ENCODE assay signal across 9 cellular contexts in the genomic region with DNA sequence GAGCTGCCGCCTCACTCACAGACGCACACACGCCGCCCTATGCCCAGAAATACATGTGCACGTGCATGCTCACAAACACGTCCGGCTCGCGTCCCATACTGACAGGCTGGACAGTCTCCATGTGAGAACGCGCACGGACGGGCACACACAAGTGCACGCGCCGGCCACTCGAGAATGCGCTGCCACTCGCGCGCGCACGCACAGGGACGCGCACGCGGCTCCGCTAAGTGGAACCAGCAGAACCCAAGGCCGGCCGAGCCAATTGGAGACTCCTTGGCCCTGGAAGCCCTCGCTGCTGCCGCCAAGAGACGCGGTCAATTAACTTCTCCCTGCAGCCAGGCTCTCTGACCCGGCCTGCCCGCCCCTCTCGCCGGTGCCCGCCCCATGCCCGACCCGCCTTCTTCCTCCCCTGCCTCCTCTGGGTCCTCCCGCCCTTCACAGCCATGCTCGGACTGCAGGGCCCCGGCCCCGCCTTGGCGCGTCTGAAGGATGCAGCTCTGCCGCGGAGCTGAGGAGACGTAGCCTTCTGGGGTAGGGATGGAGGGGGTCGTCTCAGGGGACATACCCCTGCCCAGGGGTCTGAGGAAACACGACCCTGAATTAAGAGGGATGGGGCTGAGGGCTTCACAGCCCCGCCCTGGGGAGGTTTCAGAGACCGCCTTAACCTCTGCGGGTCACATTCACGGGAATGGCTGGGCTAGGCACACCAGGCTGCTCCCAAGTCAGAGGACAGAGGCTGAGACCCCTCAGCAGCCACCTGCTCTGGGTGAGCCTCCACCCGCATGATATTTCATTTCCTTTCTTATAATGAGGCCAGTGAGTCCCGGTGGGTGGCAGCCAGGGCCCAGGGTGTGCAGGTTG. TPM values are rescaled to one million over a fixed set of nuclear protein-coding genes. Genes with fewer than 3 reads are reported as not detected.
DNase-seq lines count a peak whose midpoint lies in the region; TF ChIP-seq lines count a peak whose summit lies in the region.
"Had no signal": no experiment of that assay in that cellular context is flagged by ENCODE, and none has a peak within 500 bp of the region (broad histone marks: within the 10 kb centered on the region; RNA-seq: fewer than 3 reads in every experiment).

No MANE protein-coding gene starts in this region.

- no peaks in the 10 kb centered on the region for H3K9me3 ChIP-seq in WERI-Rb-1 (ENCODE audit: severe bottlenecking)
- H3K9me3 ChIP-seq in mucosa of stomach (ENCODE audit: control insufficient read depth, low read length) = no peaks in the 10 kb centered on the region

- no peak for TF ChIP-seq CTCF in WERI-Rb-1 (IDR thresholded peaks at IDR 0.05; ENCODE audit: low read depth, low read length)

- H3K27me3 ChIP-seq in WERI-Rb-1 (ENCODE audit: insufficient read depth, low read depth, severe bottlenecking) (no peaks in the 10 kb centered on the region), mucosa of stomach (ENCODE audit: control insufficient read depth, insufficient read depth, low read length) (peaks cover 35% of the 10 kb centered on the region)

- DNase-seq in COR-L47 (lab: John Stamatoyannopoulos, UW) (peak; percentile 20), HuH-7 (ENCODE audit: low spot score) (peak; percentile 54), WERI-Rb-1 (peak; percentile 89), fibroblast of peridontal ligament (ENCODE audit: extremely low read depth) (peak; percentile 61), ureter (ENCODE audit: low spot score) (peak; percentile 86), amniotic stem cell (lab: John Stamatoyannopoulos, UW) (no peak)
- DNase-seq in stimulated activated CD4-positive, alpha-beta T cell treated with anti-CD3 and anti-CD28 coated beads, Interleukin-4, amount 100 ng/mL, for 4 hours = no peak

- H3K36me3 ChIP-seq in WERI-Rb-1 = no peaks in the 10 kb centered on the region
- H3K36me3 ChIP-seq in mucosa of stomach (ENCODE audit: control insufficient read depth, insufficient read depth, low read length) = no peaks in the 10 kb centered on the region

- H3K27ac ChIP-seq in WERI-Rb-1 = peak overlapping the region; percentile 6; the same call in 1 of the 2 replicates

- no peak overlapping the region for H3K9ac ChIP-seq in mucosa of stomach (ENCODE audit: low read length)

- H3K4me3 ChIP-seq in WERI-Rb-1 (ENCODE audit: low read depth, low read length) (peak overlapping the region; percentile 54), mucosa of stomach (ENCODE audit: low read length) (peak overlapping the region; percentile 17)

- H3K4me1 ChIP-seq in mucosa of stomach (ENCODE audit: control insufficient read depth, insufficient read depth, low read length) = peaks cover 11% of the 10 kb centered on the region

RNA-seq across cellular contexts. Expression of gene PTH1R, which starts 15.0 kb away (rescaled TPM):
- total RNA-seq in ureter = 12.9 TPM
- total RNA-seq: activated CD8-positive, alpha-beta memory T cell treated with anti-CD3 and anti-CD28 coated beads for 36 hours had no signal

RNA-seq across cellular contexts. Expression of gene MYL3, which starts 29.3 kb away (rescaled TPM):
- 4.6 TPM for total RNA-seq in ureter
- total RNA-seq: activated CD8-positive, alpha-beta memory T cell treated with anti-CD3 and anti-CD28 coated beads for 36 hours had no signal

Comparison
In these comparisons a context has a peak if more than half of its experiments do, and no peak if none do; other contexts are left out.
1. DNase-seq: peak in COR-L47 (single experiment), HuH-7 (single experiment), WERI-Rb-1 (single experiment), fibroblast of peridontal ligament (single experiment) and ureter (single experiment); none in stimulated activated CD4-positive, alpha-beta T cell treated with anti-CD3 and anti-CD28 coated beads, Interleukin-4, amount 100 ng/mL, for 4 hours (0 of 2) and amniotic stem cell (single experiment).